In the genomic region with DNA sequence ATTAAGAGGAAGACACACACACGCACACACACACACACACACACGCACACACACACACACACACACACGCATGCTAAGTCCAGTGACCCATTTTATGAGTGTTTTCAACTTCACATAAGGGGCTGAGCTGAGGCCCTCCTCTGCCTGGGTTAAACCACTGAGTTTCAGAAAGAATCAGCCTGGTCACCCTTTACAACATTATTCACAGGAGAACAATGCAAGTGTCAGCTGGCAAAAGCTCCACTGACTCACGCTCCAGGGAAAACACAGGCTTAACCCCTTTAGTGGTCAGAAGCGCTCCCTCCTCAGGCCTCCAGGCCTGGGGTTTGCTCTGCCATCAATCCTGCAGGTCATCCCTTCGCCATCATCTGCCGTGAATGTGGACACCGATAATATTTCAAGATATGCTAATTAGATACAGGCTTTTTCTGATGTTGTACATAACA, we compare ENCODE assay signal across 8 cellular contexts. TPM values are rescaled to one million over a fixed set of nuclear protein-coding genes. Genes with fewer than 3 reads are reported as not detected.
A peak's percentile ranks its signal among the peaks of the same experiment; 100 is the strongest.
DNase-seq lines count a peak whose midpoint lies in the region; ATAC-seq, FAIRE-seq and TF ChIP-seq lines count a peak whose summit lies in the region.

No MANE protein-coding gene starts in this region.

- intact Hi-C loops in A673 (cut with micrococcal nuclease; ENCODE audit: unreplicated experiment): no loop called here

- no peak overlapping the region for H2AFZ ChIP-seq in smooth muscle cell (ENCODE audit: low read depth)

- TF ChIP-seq CTCF in brain microvascular endothelial cell (IDR thresholded peaks at IDR 0.05; ENCODE audit: low read depth, low read length, missing control alignments) (peak; percentile 56), smooth muscle cell (IDR thresholded peaks at IDR 0.05; ENCODE audit: borderline replicate concordance, insufficient read depth, poor library complexity, severe bottlenecking) (no peak), A673 (conservative IDR thresholded peaks at IDR 0.05; ENCODE audit: low read depth, low read length) (no peak)

- no peaks in the 10 kb centered on the region for H3K79me2 ChIP-seq in smooth muscle cell (ENCODE audit: low read depth)

- H4K20me1 ChIP-seq in smooth muscle cell (ENCODE audit: low read depth): peaks cover 23% of the 10 kb centered on the region

- in situ Hi-C loops in brain microvascular endothelial cell (cut with HindIII; ENCODE audit: low pct_ligation_motif_present, low sequenced_read_pairs): no loop called here

- H3K9ac ChIP-seq in smooth muscle cell (ENCODE audit: low read depth): no peak overlapping the region

- CTCF ChIA-PET in A673 (lab: Charles Lee): no interaction called here

- peak; percentile 15 for FAIRE-seq in H54 (lab: Jason Lieb, UNC)

- ATAC-seq in GM18505 (IDR thresholded peaks at IDR 0.05; ENCODE audit: unreplicated experiment): no peak
- no peak for ATAC-seq in GM18870 (IDR thresholded peaks at IDR 0.05; ENCODE audit: unreplicated experiment)

- no peaks in the 10 kb centered on the region for H3K9me3 ChIP-seq in smooth muscle cell (replicated peaks; ENCODE audit: low read depth)
- no peaks in the 10 kb centered on the region for H3K9me3 ChIP-seq in A673 (ENCODE audit: low read depth, low read length, poor library complexity, severe bottlenecking)

- BruUV-seq in A673 (replicated peaks; lab: Mats Ljungman, UMichigan): no TSS peak

- 11% methylated on average over 8 of the region's 8 CpGs for WGBS in smooth muscle cell (ENCODE audit: low lambda C conversion rate)

- DNase-seq in H54 (ENCODE audit: insufficient read length, low spot score) (peak; percentile 88), brain microvascular endothelial cell (peak; percentile 95), inferior parietal cortex (ENCODE audit: extremely low spot score) (peak; percentile 81), smooth muscle cell (lab: John Stamatoyannopoulos, UW; ENCODE audit: unreplicated experiment) (no peak), A673 (ENCODE audit: low spot score) (no peak), NCI-H2227 treated with DMSO at 0.1 percent for 48 hours (lab: John Stamatoyannopoulos, UW) (no peak)

- H3K4me1 ChIP-seq in smooth muscle cell (ENCODE audit: low read depth) (peaks cover 18% of the 10 kb centered on the region), A673 (ENCODE audit: insufficient read depth, low read length, poor library complexity, severe bottlenecking) (peaks cover 6% of the 10 kb centered on the region)

- H3K4me3 ChIP-seq in brain microvascular endothelial cell (ENCODE audit: low read depth, low read length) (no peak overlapping the region), smooth muscle cell (no peak overlapping the region), A673 (ENCODE audit: low read depth, low read length, poor library complexity, severe bottlenecking) (no peak overlapping the region)

- TF ChIP-seq POLR2A in H54 (IDR thresholded peaks at IDR 0.05; ENCODE audit: low read depth, low read length) (no peak), GM18505 (IDR thresholded peaks at IDR 0.05; ENCODE audit: borderline replicate concordance, extremely low read depth, insufficient read depth, insufficient read length) (no peak)

- peak overlapping the region; percentile 37 for H3K27ac ChIP-seq in brain microvascular endothelial cell
- peak overlapping the region; percentile 64 for H3K27ac ChIP-seq in smooth muscle cell (ENCODE audit: low read depth)
- no peak overlapping the region for H3K27ac ChIP-seq in A673 (ENCODE audit: low read depth, low read length, poor library complexity, severe bottlenecking)

- H3K4me2 ChIP-seq in smooth muscle cell: peak overlapping the region; percentile 58

- POLR2A ChIA-PET in A673 (lab: Charles Lee; ENCODE audit: low non-redundant PET): no interaction called here

- no peaks in the 10 kb centered on the region for H3K36me3 ChIP-seq in brain microvascular endothelial cell (replicated peaks)
- no peaks in the 10 kb centered on the region for H3K36me3 ChIP-seq in smooth muscle cell (ENCODE audit: low read depth)
- H3K36me3 ChIP-seq in A673 (ENCODE audit: insufficient read depth, low read length, poor library complexity, severe bottlenecking): no peaks in the 10 kb centered on the region

- H3K27me3 ChIP-seq in brain microvascular endothelial cell (replicated peaks) (no peaks in the 10 kb centered on the region), smooth muscle cell (ENCODE audit: low read depth) (no peaks in the 10 kb centered on the region), A673 (replicated peaks; ENCODE audit: insufficient read depth, low read depth, low read length, poor library complexity) (no peaks in the 10 kb centered on the region)

- peaks cover 32% of the 10 kb centered on the region for H3F3A ChIP-seq in smooth muscle cell (ENCODE audit: low read depth)

RNA-seq across cellular contexts. Expression of a gene that starts 46.9 kb away (rescaled TPM):
- 25.0 and 25.9 TPM in 2 replicates for total RNA-seq in smooth muscle cell
- polyA plus RNA-seq in smooth muscle cell: 23.9 and 27.9 TPM in 2 replicates
- 14.3 and 18.9 TPM in 2 replicates for total RNA-seq in A673 (2021)

RNA-seq across cellular contexts. Expression of a gene that starts 47.0 kb away (rescaled TPM):
- total RNA-seq in smooth muscle cell (16.6 and 18.7 TPM in 2 replicates), A673 (2021) (22.4 and 22.9 TPM in 2 replicates)
- polyA plus RNA-seq in smooth muscle cell: 5.0 and 8.4 TPM in 2 replicates

Comparison
In these comparisons a context has a peak if more than half of its experiments do, and no peak if none do; other contexts are left out.
1. DNase-seq: peak in H54 (single experiment), brain microvascular endothelial cell (single experiment) and inferior parietal cortex (single experiment); none in smooth muscle cell (single experiment), A673 (single experiment) and NCI-H2227 treated with DMSO at 0.1 percent for 48 hours (single experiment).